8 cellular contexts compared by ENCODE assay signal in the genomic region with DNA sequence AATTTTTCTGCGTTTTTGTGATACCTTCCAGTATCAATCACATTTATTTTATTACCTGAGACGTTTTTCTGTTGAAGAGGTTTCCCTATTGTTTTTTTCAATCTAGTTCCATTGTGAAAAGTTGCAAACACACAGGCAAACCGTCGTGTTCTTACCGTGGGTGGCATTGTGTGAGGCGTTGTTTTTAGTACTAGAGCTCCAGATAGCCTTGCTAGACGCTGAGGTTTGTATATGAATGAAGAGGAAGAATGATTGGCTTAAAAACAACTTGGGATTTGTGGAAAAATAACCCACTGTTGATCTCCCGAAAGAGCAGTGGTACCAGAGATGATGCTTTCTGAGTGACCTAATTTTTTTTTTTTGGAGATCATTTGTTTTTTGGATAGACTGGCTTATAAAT. TPM values are rescaled to one million over a fixed set of nuclear protein-coding genes. Genes with fewer than 3 reads are reported as not detected.
A peak's percentile ranks its signal among the peaks of the same experiment; 100 is the strongest.
DNase-seq lines count a peak whose midpoint lies in the region; ATAC-seq, FAIRE-seq and TF ChIP-seq lines count a peak whose summit lies in the region.

No MANE protein-coding gene starts in this region.

- no peak for DNase-seq in activated T-cell treated with anti-CD3 and anti-CD28 coated beads, Interleukin-2, amount 50 U/mL, for 24 hours
- DNase-seq in activated T-cell treated with anti-CD3 and anti-CD28 coated beads, Interleukin-2, amount 50 U/mL, for 1 hour: no peak
- peak; percentile 22 for DNase-seq in activated CD8-positive, alpha-beta T cell treated with anti-CD3 and anti-CD28 coated beads for 36 hours
- DNase-seq in kidney: no peak
- no peak for DNase-seq in thyroid gland
- DNase-seq in activated gamma-delta T cell (lab: John Stamatoyannopoulos, UW): no peak

- H3K9ac ChIP-seq in kidney (ENCODE audit: low read length in 2 of 2): peak overlapping the region; percentile 5 to 92

- H3K4me3 ChIP-seq in kidney (ENCODE audit: low read length in 2 of 2) (peak overlapping the region; percentile 93 to 97), thyroid gland (replicated peaks in 1 of 3) (peak overlapping the region in 2 of 3 donors; percentile 43 to 75)

- H3K36me3 ChIP-seq in kidney (ENCODE audit: control insufficient read depth in 1 of 2, insufficient read depth in 2 of 2, low read length in 2 of 2) (no peaks in the 10 kb centered on the region), thyroid gland (no peaks in the 10 kb centered on the region)

- CTCF ChIA-PET in activated CD8-positive, alpha-beta T cell treated with anti-CD3 and anti-CD28 coated beads for 36 hours (lab: Charles Lee): interaction anchor here (0.7 to 7.0 kb wide), 3 partner anchors 18 to 133 kb away, joined by 3 to 50 read pairs (median 4); partner anchors contain the start of gene MAPK1IP1L

- TF ChIP-seq POLR2A in thyroid gland (IDR thresholded peaks at IDR 0.05): no peak

- ATAC-seq in activated CD8-positive, alpha-beta T cell treated with anti-CD3 and anti-CD28 coated beads for 36 hours: no peak
- ATAC-seq in HG03095 (IDR thresholded peaks at IDR 0.05; ENCODE audit: unreplicated experiment): no peak
- no peak for ATAC-seq in HG03442 (IDR thresholded peaks at IDR 0.05; ENCODE audit: unreplicated experiment)

- TF ChIP-seq CTCF in activated CD8-positive, alpha-beta T cell treated with anti-CD3 and anti-CD28 coated beads for 36 hours (IDR thresholded peaks at IDR 0.05): no peak
- TF ChIP-seq CTCF in kidney (IDR thresholded peaks at IDR 0.05; ENCODE audit: borderline replicate concordance, extremely low read depth, insufficient read depth) (no peak), thyroid gland (IDR thresholded peaks at IDR 0.05) (no peak)

- POLR2A ChIA-PET in activated CD8-positive, alpha-beta T cell treated with anti-CD3 and anti-CD28 coated beads for 36 hours (lab: Charles Lee): interaction anchor here (0.6 to 6.1 kb wide), 4 partner anchors 19 to 125 kb away, joined by 3 to 61 read pairs (median 4); partner anchors contain the start of genes GCH1 and MAPK1IP1L

- no peaks in the 10 kb centered on the region for H3K27me3 Mint-ChIP-seq in activated T-cell treated with anti-CD3 and anti-CD28 coated beads, Interleukin-2, amount 50 U/mL, for 24 hours
- H3K27me3 Mint-ChIP-seq in activated CD8-positive, alpha-beta T cell treated with anti-CD3 and anti-CD28 coated beads for 36 hours: no peaks in the 10 kb centered on the region

- H3K9me3 ChIP-seq in kidney (ENCODE audit: control insufficient read depth in 1 of 2, low read length in 2 of 2) (no peaks in the 10 kb centered on the region), thyroid gland (no peaks in the 10 kb centered on the region)

- H3K4me1 ChIP-seq in kidney (ENCODE audit: control insufficient read depth in 1 of 2, insufficient read depth in 1 of 2, low read depth in 1 of 2, low read length in 2 of 2) (peaks cover 3 to 12% of the 10 kb centered on the region in 2 donors), thyroid gland (peaks cover 13 to 26% of the 10 kb centered on the region in 2 donors)

- H3K27ac ChIP-seq in kidney (ENCODE audit: low read depth in 2 of 2, low read length in 2 of 2) (no peak overlapping the region), thyroid gland (no peak overlapping the region)

- intact Hi-C loops in activated CD8-positive, alpha-beta T cell treated with anti-CD3 and anti-CD28 coated beads for 36 hours (cut with micrococcal nuclease): no loop called here
- intact Hi-C loops in kidney (cut with DNase I): no loop called here
- intact Hi-C loops in thyroid gland (cut with DNase I): no loop called here

- 5 to 9% methylated on average over 8 of the region's 8 CpGs for WGBS in thyroid gland, 2 donors

- H3K9me3 Mint-ChIP-seq in activated T-cell treated with anti-CD3 and anti-CD28 coated beads, Interleukin-2, amount 50 U/mL, for 24 hours: no peaks in the 10 kb centered on the region
- no peaks in the 10 kb centered on the region for H3K9me3 Mint-ChIP-seq in activated CD8-positive, alpha-beta T cell treated with anti-CD3 and anti-CD28 coated beads for 36 hours

- H3K27me3 ChIP-seq in thyroid gland: no peaks in the 10 kb centered on the region

- FAIRE-seq in kidney (lab: Jason Lieb, UNC): no peak

- H3K36me3 Mint-ChIP-seq in activated T-cell treated with anti-CD3 and anti-CD28 coated beads, Interleukin-2, amount 50 U/mL, for 24 hours (ENCODE audit: low read depth): peaks cover 69% of the 10 kb centered on the region
- peaks cover 34% of the 10 kb centered on the region for H3K36me3 Mint-ChIP-seq in activated CD8-positive, alpha-beta T cell treated with anti-CD3 and anti-CD28 coated beads for 36 hours (ENCODE audit: low read depth)

- peaks cover 54% of the 10 kb centered on the region for H3K4me1 Mint-ChIP-seq in activated T-cell treated with anti-CD3 and anti-CD28 coated beads, Interleukin-2, amount 50 U/mL, for 24 hours (ENCODE audit: low read depth)
- peaks cover 45% of the 10 kb centered on the region for H3K4me1 Mint-ChIP-seq in activated CD8-positive, alpha-beta T cell treated with anti-CD3 and anti-CD28 coated beads for 36 hours (ENCODE audit: low read depth)

- peak overlapping the region; percentile 98 for H3K27ac Mint-ChIP-seq in activated T-cell treated with anti-CD3 and anti-CD28 coated beads, Interleukin-2, amount 50 U/mL, for 24 hours
- H3K27ac Mint-ChIP-seq in activated CD8-positive, alpha-beta T cell treated with anti-CD3 and anti-CD28 coated beads for 36 hours: peak overlapping the region; percentile 97

- H3K4me3 Mint-ChIP-seq in activated T-cell treated with anti-CD3 and anti-CD28 coated beads, Interleukin-2, amount 50 U/mL, for 24 hours: peak overlapping the region; percentile 97
- H3K4me3 Mint-ChIP-seq in activated CD8-positive, alpha-beta T cell treated with anti-CD3 and anti-CD28 coated beads for 36 hours: peak overlapping the region; percentile 98

RNA-seq across cellular contexts. Expression of gene SOCS4, which starts 1.0 kb away (rescaled TPM):
- 10 to 100 TPM; 19.8 to 20.8 TPM for total RNA-seq in activated CD8-positive, alpha-beta T cell treated with anti-CD3 and anti-CD28 coated beads for 36 hours
- total RNA-seq in kidney (30.5 TPM), thyroid gland (10 to 100 TPM; 18.2 to 26.5 (median 19.7) TPM)
- 6.0 TPM for polyA plus RNA-seq in kidney (ENCODE audit: insufficient read depth, low read depth, low replicate concordance)

RNA-seq across cellular contexts. Expression of gene WDHD1, which starts 1.2 kb away (rescaled TPM):
- 10 to 100 TPM; 59.8 to 68.4 TPM for total RNA-seq in activated CD8-positive, alpha-beta T cell treated with anti-CD3 and anti-CD28 coated beads for 36 hours
- total RNA-seq in kidney: 3.3 TPM
- polyA plus RNA-seq in kidney (ENCODE audit: insufficient read depth, low read depth, low replicate concordance): 1.8 TPM
- total RNA-seq in thyroid gland: 1 to 10 TPM; 1.2 to 2.3 (median 1.9) TPM

RNA-seq across cellular contexts. Expression of gene MAPK1IP1L, which starts 23.4 kb away (rescaled TPM):
- total RNA-seq in activated CD8-positive, alpha-beta T cell treated with anti-CD3 and anti-CD28 coated beads for 36 hours: 100 to 1,000 TPM in 1 of 2 experiments, 10 to 100 TPM in 1; 89.3 to 105 TPM
- total RNA-seq in kidney (101 TPM), thyroid gland (10 to 100 TPM; 56.6 to 89.9 (median 69.6) TPM)
- polyA plus RNA-seq in kidney (ENCODE audit: insufficient read depth, low read depth, low replicate concordance): 43.3 TPM

Comparison
In these comparisons a context has a peak if more than half of its experiments do, and no peak if none do; other contexts are left out.
1. RNA of gene WDHD1, which starts 1.2 kb away (total RNA-seq): 59.8 to 68.4 TPM in activated CD8-positive, alpha-beta T cell treated with anti-CD3 and anti-CD28 coated beads for 36 hours; 3.3 TPM in kidney (single experiment) and 1.2 to 2.3 TPM in thyroid gland; every median in the first group is over 10 times any median in the second.